Comparison of ENCODE assay signal across 1 cellular context in genomic region chr1:156371553-156372264, GRCh38.
TF ChIP-seq lines count a peak whose summit lies in the region.

No MANE protein-coding gene starts in this region.

TF ChIP-seq in HepG2, 621 proteins besides CTCF, POLR2A, EP300 and RAD21 (continued from another document and continues in another):
- TF ChIP-seq SCMH1 (CRISPR knock-in tag; IDR thresholded peaks at IDR 0.05; ENCODE audit: borderline replicate concordance) (no peak), GFI1 (CRISPR knock-in tag; IDR thresholded peaks at IDR 0.05; ENCODE audit: borderline replicate concordance) (peak; percentile 74; the same call in 1 of the 2 replicates), PLSCR1 (CRISPR knock-in tag; IDR thresholded peaks at IDR 0.05; ENCODE audit: borderline replicate concordance) (no peak), HOXA9 (CRISPR knock-in tag; IDR thresholded peaks at IDR 0.05; ENCODE audit: borderline replicate concordance) (no peak), ZNF282 (IDR thresholded peaks at IDR 0.05; ENCODE audit: partially characterized antibody) (no peak), MED13 (CRISPR knock-in tag; IDR thresholded peaks at IDR 0.05) (peak; percentile 89), MTF2 (CRISPR knock-in tag; IDR thresholded peaks at IDR 0.05; ENCODE audit: borderline replicate concordance) (no peak), ZNF3 (CRISPR knock-in tag; IDR thresholded peaks at IDR 0.05) (no peak), TERF1 (CRISPR knock-in tag; IDR thresholded peaks at IDR 0.05) (no peak), ZNF788 (CRISPR knock-in tag; IDR thresholded peaks at IDR 0.05; ENCODE audit: borderline replicate concordance) (peak; percentile 93), TCF12 (IDR thresholded peaks at IDR 0.05) (no peak), TCF12 (CRISPR knock-in tag; IDR thresholded peaks at IDR 0.05) (peak; percentile 98), EHMT2 (IDR thresholded peaks at IDR 0.05; ENCODE audit: borderline replicate concordance, low read depth, low read length) (no peak; the same call in 1 of the 2 replicates), ZNF160 (CRISPR knock-in tag; IDR thresholded peaks at IDR 0.05) (peak; percentile 73; the same call in 1 of the 2 replicates), IKZF4 (CRISPR knock-in tag; IDR thresholded peaks at IDR 0.05; ENCODE audit: borderline replicate concordance, low read depth, not compliant biosample characterization) (peak; percentile 28), ZSCAN31 (CRISPR knock-in tag; IDR thresholded peaks at IDR 0.05; ENCODE audit: low read depth) (peak; percentile 64; the same call in 1 of the 2 replicates), NCOR1 (IDR thresholded peaks at IDR 0.05; ENCODE audit: borderline replicate concordance, low read length) (peak; percentile 99), ZSCAN25 (CRISPR knock-in tag; IDR thresholded peaks at IDR 0.05) (peak; percentile 35; the same call in 1 of the 2 replicates), MXD1 (CRISPR knock-in tag; IDR thresholded peaks at IDR 0.05) (no peak), U2AF1 (optimal IDR thresholded peaks at IDR 0.05; ENCODE audit: low read depth, low read length) (no peak), HNF4G (IDR thresholded peaks at IDR 0.05; ENCODE audit: borderline replicate concordance, low read depth, low read length) (peak; percentile 98), HNF4G (CRISPR knock-in tag; IDR thresholded peaks at IDR 0.05; ENCODE audit: borderline replicate concordance, low read depth) (peak; percentile 100), ZNF317 (CRISPR knock-in tag; IDR thresholded peaks at IDR 0.05) (peak; percentile 74), CBX2 (IDR thresholded peaks at IDR 0.05; ENCODE audit: low read depth, low read length) (no peak), CBX2 (CRISPR knock-in tag; IDR thresholded peaks at IDR 0.05; ENCODE audit: low read depth) (no peak), HDAC6 (IDR thresholded peaks at IDR 0.05; ENCODE audit: low read depth, low read length) (no peak), SMAD1 (CRISPR knock-in tag; IDR thresholded peaks at IDR 0.05; ENCODE audit: borderline replicate concordance, low read depth) (0 out of 2 replicates have a peak, but pooled peaks have one; percentile 20), ZNF124 (CRISPR knock-in tag; IDR thresholded peaks at IDR 0.05) (peak; percentile 79; the same call in 1 of the 2 replicates), ZMYM4 (CRISPR knock-in tag; IDR thresholded peaks at IDR 0.05) (peak; percentile 73), MYNN (CRISPR knock-in tag; IDR thresholded peaks at IDR 0.05; ENCODE audit: low read depth) (no peak), TRIM22 (IDR thresholded peaks at IDR 0.05) (no peak), ZBTB39 (CRISPR knock-in tag; IDR thresholded peaks at IDR 0.05) (0 out of 2 replicates have a peak, but pooled peaks have one; percentile 12), ZNF296 (CRISPR knock-in tag; conservative IDR thresholded peaks at IDR 0.05) (peak; percentile 69; the same call in 1 of the 2 replicates), NFIB (CRISPR knock-in tag; IDR thresholded peaks at IDR 0.05; ENCODE audit: borderline replicate concordance) (no peak), SNAI1 (CRISPR knock-in tag; IDR thresholded peaks at IDR 0.05; ENCODE audit: borderline replicate concordance) (no peak), NR2F6 (IDR thresholded peaks at IDR 0.05) (peak; percentile 99), NR2F6 (CRISPR knock-in tag; IDR thresholded peaks at IDR 0.05) (peak; percentile 99), ETV5 (CRISPR knock-in tag; IDR thresholded peaks at IDR 0.05; ENCODE audit: borderline replicate concordance) (peak; percentile 77; the same call in 1 of the 2 replicates), HIC2 (CRISPR knock-in tag; IDR thresholded peaks at IDR 0.05; ENCODE audit: low read depth) (peak; percentile 87), HMGXB3 (CRISPR knock-in tag; IDR thresholded peaks at IDR 0.05; ENCODE audit: borderline replicate concordance) (peak; percentile 37; the same call in 1 of the 2 replicates), ZBTB49 (CRISPR knock-in tag; IDR thresholded peaks at IDR 0.05; ENCODE audit: borderline replicate concordance) (no peak), MTERF4 (CRISPR knock-in tag; IDR thresholded peaks at IDR 0.05) (no peak), ATF5 (CRISPR knock-in tag; IDR thresholded peaks at IDR 0.05; ENCODE audit: low read depth) (no peak), ZBTB20 (CRISPR knock-in tag; IDR thresholded peaks at IDR 0.05; ENCODE audit: borderline replicate concordance, low read depth) (peak; percentile 50), ZNF24 (IDR thresholded peaks at IDR 0.05) (no peak), IRX3 (CRISPR knock-in tag; IDR thresholded peaks at IDR 0.05; ENCODE audit: borderline replicate concordance, low read depth) (no peak), ATF7 (IDR thresholded peaks at IDR 0.05) (no peak), ATF7 (CRISPR knock-in tag; IDR thresholded peaks at IDR 0.05) (peak; percentile 79; the same call in 1 of the 2 replicates), TOE1 (CRISPR knock-in tag; IDR thresholded peaks at IDR 0.05) (peak; percentile 77; the same call in 1 of the 2 replicates), KAT8 (CRISPR knock-in tag; IDR thresholded peaks at IDR 0.05) (peak; percentile 75; the same call in 1 of the 2 replicates), ARNT (IDR thresholded peaks at IDR 0.05) (no peak), PTBP1 (IDR thresholded peaks at IDR 0.05; ENCODE audit: low read depth, low read length, poor library complexity, severe bottlenecking) (no peak), KLF11 (CRISPR knock-in tag; IDR thresholded peaks at IDR 0.05) (0 out of 2 replicates have a peak, but pooled peaks have one; percentile 61), ZBTB38 (CRISPR knock-in tag; IDR thresholded peaks at IDR 0.05) (no peak), NFRKB (IDR thresholded peaks at IDR 0.05) (no peak)
